In the genomic region with DNA sequence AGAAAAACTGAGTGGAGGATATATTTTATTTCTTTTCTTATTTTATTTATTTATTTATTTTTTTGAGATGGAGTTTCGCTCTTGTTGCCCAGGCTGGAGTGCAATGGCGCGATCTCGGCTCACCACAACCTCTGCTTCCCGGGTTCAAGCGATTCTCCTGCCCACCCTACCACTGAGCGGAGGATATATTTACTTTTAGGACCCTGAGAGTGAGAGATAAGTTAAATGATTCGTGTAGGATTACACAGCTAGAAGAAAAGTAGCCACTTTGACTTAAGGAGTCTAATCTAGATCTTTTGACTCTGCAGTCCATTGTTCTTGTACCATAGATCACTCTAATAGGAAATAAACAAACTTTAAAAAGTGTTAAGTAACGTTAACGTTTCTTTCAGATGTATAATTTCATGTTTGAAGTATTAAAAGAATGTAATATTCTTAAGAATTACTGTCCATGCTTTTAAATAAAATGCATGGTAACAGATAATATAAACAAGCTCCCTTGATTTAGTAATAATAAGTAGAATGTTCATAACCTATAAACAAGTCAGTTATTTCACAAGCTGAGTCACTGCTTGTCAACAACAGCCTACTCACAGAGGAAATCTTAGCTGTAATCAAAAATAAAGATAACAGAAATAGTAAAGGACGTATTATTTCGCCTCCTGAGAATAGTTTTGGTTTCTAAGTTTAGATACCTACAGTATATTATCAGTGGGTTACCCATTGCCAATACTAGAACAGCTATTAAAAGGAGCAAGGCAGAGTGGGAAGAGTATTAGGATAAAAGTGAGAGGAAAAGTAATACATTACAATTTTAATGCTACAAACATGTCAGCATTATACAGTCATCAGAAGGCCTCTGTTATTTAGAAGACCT, we compare ENCODE assay signal across 14 cellular contexts. TPM values are rescaled to one million over a fixed set of nuclear protein-coding genes. Genes with fewer than 3 reads are reported as not detected.
DNase-seq lines count a peak whose midpoint lies in the region; ATAC-seq and TF ChIP-seq lines count a peak whose summit lies in the region.
"Had no signal": no experiment of that assay in that cellular context is flagged by ENCODE, and none has a peak within 500 bp of the region (broad histone marks: within the 10 kb centered on the region; RNA-seq: fewer than 3 reads in every experiment).

No MANE protein-coding gene starts in this region.

- H4K20me1 ChIP-seq in hepatocyte (ENCODE audit: insufficient read depth, poor library complexity, severe bottlenecking) = peaks cover 94% of the 10 kb centered on the region

- no peaks in the 10 kb centered on the region for H3K27me3 Mint-ChIP-seq in activated naive CD8-positive, alpha-beta T cell treated with anti-CD3 and anti-CD28 coated beads, Interleukin-2, amount 50 U/mL, for 24 hours

- H2BK5ac ChIP-seq in trophoblast cell (ENCODE audit: low read depth, low read length, poor library complexity) = no peak overlapping the region

- 85% methylated on average over 12 of the region's 12 CpGs for WGBS in hepatocyte (ENCODE audit: low lambda C conversion rate, missing lambda C conversion rate)
- no CpG with 5 or more reads among the region's 12 CpGs for WGBS in trophoblast cell (ENCODE audit: extremely low coverage, insufficient coverage, insufficient read length)

- no peaks in the 10 kb centered on the region for H3K9me3 Mint-ChIP-seq in activated naive CD8-positive, alpha-beta T cell treated with anti-CD3 and anti-CD28 coated beads, Interleukin-2, amount 50 U/mL, for 24 hours

- no peaks in the 10 kb centered on the region for H3K9me3 ChIP-seq in hepatocyte (ENCODE audit: low read depth)
- H3K9me3 ChIP-seq in upper lobe of right lung = no peaks in the 10 kb centered on the region
- H3K9me3 ChIP-seq in trophoblast cell (ENCODE audit: insufficient read depth, low read depth, low read length) = no peaks in the 10 kb centered on the region
- H3K9me3 ChIP-seq: neutrophil had no signal

- no peak overlapping the region for H4K12ac ChIP-seq in trophoblast cell (ENCODE audit: low read depth, low read length)

- H3K27ac ChIP-seq in hepatocyte = peak overlapping the region; percentile 4
- H3K27ac ChIP-seq in upper lobe of right lung = peak overlapping the region; percentile 17
- H3K27ac ChIP-seq in trophoblast cell (ENCODE audit: low read depth, low read length) = no peak overlapping the region
- H3K27ac ChIP-seq: neutrophil, VCaP had no signal

- H3K27me3 ChIP-seq in hepatocyte (no peaks in the 10 kb centered on the region), upper lobe of right lung (no peaks in the 10 kb centered on the region), trophoblast cell (ENCODE audit: insufficient read depth, low read length) (no peaks in the 10 kb centered on the region)
- H3K27me3 ChIP-seq: neutrophil had no signal

- peak overlapping the region; percentile 19 for H3K27ac Mint-ChIP-seq in activated naive CD8-positive, alpha-beta T cell treated with anti-CD3 and anti-CD28 coated beads, Interleukin-2, amount 50 U/mL, for 24 hours

- H3K4me2 ChIP-seq in hepatocyte = no peak overlapping the region
- H3K4me2 ChIP-seq in trophoblast cell (ENCODE audit: low read length) = no peak overlapping the region

- no peak overlapping the region for H3K23ac ChIP-seq in trophoblast cell (ENCODE audit: low read length)

- H3K9me2 ChIP-seq in hepatocyte (replicated peaks; ENCODE audit: insufficient read depth) = no peaks in the 10 kb centered on the region

- intact Hi-C loops in Right ventricle myocardium superior (cut with DNase I) (no loop called here), Right ventricle myocardium inferior (cut with DNase I) (no loop called here), upper lobe of right lung (cut with DNase I) (no loop called here)

- H3K79me1 ChIP-seq in trophoblast cell (ENCODE audit: low read length) = no peaks in the 10 kb centered on the region

- no peak overlapping the region for H3K18ac ChIP-seq in trophoblast cell (ENCODE audit: low read length)

- H3K9ac ChIP-seq in trophoblast cell (ENCODE audit: low read length) = no peak overlapping the region

- no peaks in the 10 kb centered on the region for H3K36me3 ChIP-seq in hepatocyte (replicated peaks; ENCODE audit: insufficient read depth, low read depth)
- no peaks in the 10 kb centered on the region for H3K36me3 ChIP-seq in upper lobe of right lung
- H3K36me3 ChIP-seq in trophoblast cell (ENCODE audit: control insufficient read depth in 1 of 2, insufficient read depth in 2 of 2, low read length in 2 of 2) = no peaks in the 10 kb centered on the region
- H3K36me3 ChIP-seq: neutrophil had no signal

- no peak overlapping the region for H4K91ac ChIP-seq in trophoblast cell (ENCODE audit: low read depth, low read length)

- H3K4me3 Mint-ChIP-seq in activated naive CD8-positive, alpha-beta T cell treated with anti-CD3 and anti-CD28 coated beads, Interleukin-2, amount 50 U/mL, for 24 hours = no peak overlapping the region

- H3K4me3 ChIP-seq in hepatocyte = no peak overlapping the region
- H3K4me3 ChIP-seq in upper lobe of right lung = no peak overlapping the region
- H3K4me3 ChIP-seq in trophoblast cell (ENCODE audit: low read depth, low read length) = no peak overlapping the region

- DNase-seq in Right ventricle myocardium superior (no peak), Right ventricle myocardium inferior (ENCODE audit: missing footprints) (no peak), hepatocyte (ENCODE audit: low spot score) (no peak), upper lobe of right lung (no peak), trophoblast cell (no peak), GM03348 (ENCODE audit: low spot score) (no peak), SW480 (ENCODE audit: low spot score) (no peak)
- DNase-seq in activated naive CD8-positive, alpha-beta T cell treated with anti-CD3 and anti-CD28 coated beads, Interleukin-2, amount 50 U/mL, for 24 hours = no peak
- DNase-seq: activated naive CD4-positive, alpha-beta T cell; NCI-H2171 treated with DMSO at 0.1 percent for 48 hours; small intestine had no signal

- H4K8ac ChIP-seq in trophoblast cell (ENCODE audit: low read depth, low read length) = no peak overlapping the region

- H2BK120ac ChIP-seq in trophoblast cell (ENCODE audit: insufficient read depth, low read length, poor library complexity) = no peak overlapping the region

- peaks cover 3% of the 10 kb centered on the region for H3K36me3 Mint-ChIP-seq in activated naive CD8-positive, alpha-beta T cell treated with anti-CD3 and anti-CD28 coated beads, Interleukin-2, amount 50 U/mL, for 24 hours (ENCODE audit: low read depth)

- H3K79me2 ChIP-seq in hepatocyte = peaks cover 100% of the 10 kb centered on the region
- peaks cover 1% of the 10 kb centered on the region for H3K79me2 ChIP-seq in trophoblast cell (ENCODE audit: control insufficient read depth, insufficient read depth, low read length, poor library complexity)

- ATAC-seq in Right ventricle myocardium superior (ENCODE audit: poor library complexity) (peak; percentile 16), Right ventricle myocardium inferior (no peak), upper lobe of right lung (no peak)
- ATAC-seq in activated naive CD8-positive, alpha-beta T cell treated with anti-CD3 and anti-CD28 coated beads, Interleukin-2, amount 50 U/mL, for 24 hours = no peak
- ATAC-seq: SK-N-SH treated with all-trans-retinoic acid at 6 μM for 48 hours had no signal

- TF ChIP-seq CTCF in hepatocyte (IDR thresholded peaks at IDR 0.05; ENCODE audit: poor library complexity) (no peak), upper lobe of right lung (IDR thresholded peaks at IDR 0.05) (no peak)

- H3K14ac ChIP-seq in trophoblast cell (ENCODE audit: low read length) = no peak overlapping the region

- H2AFZ ChIP-seq in hepatocyte (no peak overlapping the region), trophoblast cell (ENCODE audit: insufficient read depth, low read length, poor library complexity) (no peak overlapping the region)

- peaks cover 9% of the 10 kb centered on the region for H3K4me1 ChIP-seq in hepatocyte (ENCODE audit: insufficient read depth)
- peaks cover 47% of the 10 kb centered on the region for H3K4me1 ChIP-seq in upper lobe of right lung
- no peaks in the 10 kb centered on the region for H3K4me1 ChIP-seq in trophoblast cell (ENCODE audit: control insufficient read depth in 1 of 2, insufficient read depth in 2 of 2, low read length in 2 of 2)

- H2BK12ac ChIP-seq in trophoblast cell (ENCODE audit: low read length) = no peak overlapping the region

- H3K4me1 Mint-ChIP-seq in activated naive CD8-positive, alpha-beta T cell treated with anti-CD3 and anti-CD28 coated beads, Interleukin-2, amount 50 U/mL, for 24 hours = peaks cover 72% of the 10 kb centered on the region

- H2AK5ac ChIP-seq in trophoblast cell (ENCODE audit: low read length) = no peak overlapping the region

- no peak overlapping the region for H3K4ac ChIP-seq in trophoblast cell (ENCODE audit: low read depth, low read length)

RNA-seq across cellular contexts. Expression of gene USP47, which starts 18.6 kb away (rescaled TPM):
- total RNA-seq in Right ventricle myocardium superior = 49.0 TPM
- total RNA-seq in Right ventricle myocardium inferior = 48.9 TPM
- total RNA-seq in hepatocyte = 76.9 and 81.6 TPM in 2 replicates
- polyA plus RNA-seq in hepatocyte = 34.0 and 37.8 TPM in 2 replicates
- 48.1 TPM for total RNA-seq in upper lobe of right lung
- polyA plus RNA-seq in trophoblast cell (2013) = 30.9 and 31.7 TPM in 2 replicates
